In the genomic region with DNA sequence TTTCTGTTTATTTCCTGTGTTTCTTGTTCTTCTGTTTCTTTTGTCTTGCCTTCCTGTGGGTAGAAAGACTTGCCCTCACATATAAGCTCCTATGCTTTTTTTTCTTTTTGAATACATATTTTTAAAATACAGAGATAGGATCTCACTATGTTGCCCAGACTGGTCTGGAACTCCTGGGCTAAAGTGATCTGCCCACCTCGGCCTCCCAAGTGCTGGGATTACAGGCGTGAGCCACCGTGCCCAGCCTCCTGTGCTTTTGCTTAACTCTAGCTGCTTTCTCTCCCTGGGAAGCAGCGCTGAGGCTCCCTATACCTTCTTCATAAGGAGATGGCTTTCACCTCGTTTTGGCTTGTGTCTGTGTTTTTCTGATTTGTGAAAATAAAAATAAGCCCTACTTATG, we compare ENCODE assay signal across 13 cellular contexts.
DNase-seq lines count a peak whose midpoint lies in the region; ATAC-seq and TF ChIP-seq lines count a peak whose summit lies in the region.
"Had no signal": no experiment of that assay in that cellular context is flagged by ENCODE, and none has a peak within 500 bp of the region (broad histone marks: within the 10 kb centered on the region; RNA-seq: fewer than 3 reads in every experiment).

No MANE protein-coding gene starts in this region.

- H3K4me3 ChIP-seq in HUES48 (ENCODE audit: low read depth, low read length): no peak overlapping the region
- H3K4me3 ChIP-seq in mammary epithelial cell (replicated peaks in 1 of 3; ENCODE audit: insufficient read depth in 1 of 3, low read depth in 2 of 3, low read length in 3 of 3): peak overlapping the region; percentile 33 to 54 (median 53)
- no peak overlapping the region for H3K4me3 ChIP-seq in neural progenitor cell
- H3K4me3 ChIP-seq: ascending aorta, mucosa of descending colon had no signal

- no peak for DNase-seq in activated CD4-positive, alpha-beta T cell treated with anti-CD3 and anti-CD28 coated beads, Interleukin-2, amount 10 ng/mL, durations not matched to agents 7 days and 5 days
- no peak for DNase-seq in activated CD4-positive, alpha-beta T cell treated with anti-CD3 and anti-CD28 coated beads, Interleukin-2, amount 50 U/mL, for 1 hour
- DNase-seq in mammary epithelial cell (no peak), neural progenitor cell (ENCODE audit: low spot score) (no peak), HT-29 (ENCODE audit: low spot score) (no peak)
- DNase-seq in NK-92 treated with Interleukin-12 subunit alpha and Interleukin-12 subunit beta, amount 100 ng/mL, for 24 hours (lab: John Stamatoyannopoulos, UW): no peak
- DNase-seq: activated CD8-positive, alpha-beta memory T cell treated with anti-CD3 and anti-CD28 coated beads, Interleukin-2, amount 50 U/mL, for 4 hours; mucosa of descending colon; NCI-H2171 treated with DMSO at 0.1 percent for 48 hours; posterior cingulate gyrus had no signal

- no peak for ATAC-seq in GM21526 (IDR thresholded peaks at IDR 0.05; ENCODE audit: low FRiP score, unreplicated experiment)

- BruUV-seq in mammary epithelial cell (replicated peaks; lab: Mats Ljungman, UMichigan): TSS peak; percentile 89

- H3K9me3 Mint-ChIP-seq in activated CD4-positive, alpha-beta T cell treated with anti-CD3 and anti-CD28 coated beads, Interleukin-2, amount 10 ng/mL, durations not matched to agents 7 days and 5 days: no peaks in the 10 kb centered on the region
- no peaks in the 10 kb centered on the region for H3K9me3 Mint-ChIP-seq in neural progenitor cell

- POLR2A ChIA-PET in activated CD4-positive, alpha-beta T cell treated with anti-CD3 and anti-CD28 coated beads, Interleukin-2, amount 10 ng/mL, durations not matched to agents 7 days and 5 days (lab: Charles Lee): no interaction called here

- intact Hi-C loops in mammary epithelial cell (cut with micrococcal nuclease): no loop called here

- peaks cover 29% of the 10 kb centered on the region for H3K4me1 Mint-ChIP-seq in activated CD4-positive, alpha-beta T cell treated with anti-CD3 and anti-CD28 coated beads, Interleukin-2, amount 10 ng/mL, durations not matched to agents 7 days and 5 days
- H3K4me1 Mint-ChIP-seq in neural progenitor cell: peaks cover 38% of the 10 kb centered on the region

- H3K36me3 ChIP-seq in HUES48 (ENCODE audit: control insufficient read depth, insufficient read depth, low read length) (no peaks in the 10 kb centered on the region), mammary epithelial cell (ENCODE audit: insufficient read depth, low read length) (peaks cover 1% of the 10 kb centered on the region), neural progenitor cell (no peaks in the 10 kb centered on the region)

- in situ Hi-C loops in mammary epithelial cell (cut with MboI; ENCODE audit: low sequenced_read_pairs in 2 of 2): loop anchor here in 1 of 2 donors (5.0 to 10.0 kb wide), 2 partner anchors 53 to 161 kb away; no protein-coding TSS in a partner anchor

- H3K36me3 Mint-ChIP-seq in activated CD4-positive, alpha-beta T cell treated with anti-CD3 and anti-CD28 coated beads, Interleukin-2, amount 10 ng/mL, durations not matched to agents 7 days and 5 days (ENCODE audit: low read depth): peaks cover 7% of the 10 kb centered on the region
- peaks cover 2% of the 10 kb centered on the region for H3K36me3 Mint-ChIP-seq in neural progenitor cell

- WGBS in mammary epithelial cell (ENCODE audit: low coverage, missing lambda C conversion rate): 51% methylated on average over 5 of the region's 5 CpGs

- H4K20me1 ChIP-seq in mammary epithelial cell (ENCODE audit: insufficient read depth, low read length) (no peaks in the 10 kb centered on the region), neural progenitor cell (ENCODE audit: low read depth) (peaks cover 3% of the 10 kb centered on the region)

- peaks cover 42% of the 10 kb centered on the region for H3K4me1 ChIP-seq in HUES48 (ENCODE audit: control insufficient read depth, insufficient read depth, low read length)
- H3K4me1 ChIP-seq in mammary epithelial cell (ENCODE audit: insufficient read depth, low read length): peaks cover 17% of the 10 kb centered on the region
- H3K4me1 ChIP-seq in neural progenitor cell: peaks cover 17% of the 10 kb centered on the region

- H3K27me3 Mint-ChIP-seq in activated CD4-positive, alpha-beta T cell treated with anti-CD3 and anti-CD28 coated beads, Interleukin-2, amount 10 ng/mL, durations not matched to agents 7 days and 5 days: no peaks in the 10 kb centered on the region
- peaks cover 5% of the 10 kb centered on the region for H3K27me3 Mint-ChIP-seq in neural progenitor cell (ENCODE audit: insufficient read depth, low read depth)

- H3K79me2 ChIP-seq in mammary epithelial cell (ENCODE audit: insufficient read depth, low read length) (peaks cover 2% of the 10 kb centered on the region), neural progenitor cell (ENCODE audit: low read depth) (no peaks in the 10 kb centered on the region)

- peaks cover 21% of the 10 kb centered on the region for H3F3A ChIP-seq in neural progenitor cell (ENCODE audit: low read depth)

- H3K27me3 ChIP-seq in HUES48 (ENCODE audit: control insufficient read depth, insufficient read depth, low read length) (no peaks in the 10 kb centered on the region), mammary epithelial cell (ENCODE audit: insufficient read depth, low read length) (no peaks in the 10 kb centered on the region), neural progenitor cell (no peaks in the 10 kb centered on the region)
- H3K27me3 ChIP-seq: ascending aorta had no signal

- H3K4me3 Mint-ChIP-seq in activated CD4-positive, alpha-beta T cell treated with anti-CD3 and anti-CD28 coated beads, Interleukin-2, amount 10 ng/mL, durations not matched to agents 7 days and 5 days: no peak overlapping the region
- H3K4me3 Mint-ChIP-seq in neural progenitor cell: no peak overlapping the region

- H2AFZ ChIP-seq in mammary epithelial cell (ENCODE audit: low read depth, low read length) (peak overlapping the region; percentile 62), neural progenitor cell (replicated peaks) (no peak overlapping the region)

- no peak for TF ChIP-seq CTCF in mammary epithelial cell (conservative IDR thresholded peaks at IDR 0.05 in 1 of 2, IDR thresholded peaks at IDR 0.05 in 1 of 2; ENCODE audit: extremely low read depth in 1 of 2, insufficient read depth in 1 of 2, low read depth in 1 of 2, low read length in 2 of 2)
- TF ChIP-seq CTCF in neural progenitor cell (IDR thresholded peaks at IDR 0.05): no peak

- peak overlapping the region; percentile 82 for H3K4me2 ChIP-seq in mammary epithelial cell (ENCODE audit: insufficient read depth, low read depth, low read length)
- peak overlapping the region; percentile 16 for H3K4me2 ChIP-seq in neural progenitor cell

- no peaks in the 10 kb centered on the region for H3K9me3 ChIP-seq in HUES48 (ENCODE audit: control insufficient read depth, insufficient read depth, low read length)
- H3K9me3 ChIP-seq in mammary epithelial cell (replicated peaks; ENCODE audit: insufficient read depth, low read length): no peaks in the 10 kb centered on the region
- no peaks in the 10 kb centered on the region for H3K9me3 ChIP-seq in neural progenitor cell (ENCODE audit: low read depth)
- H3K9me3 ChIP-seq: ascending aorta, mucosa of descending colon had no signal

- dilution Hi-C loops in mammary epithelial cell (cut with HindIII; ENCODE audit: low sequenced_read_pairs): no loop called here

- CTCF ChIA-PET in activated CD4-positive, alpha-beta T cell treated with anti-CD3 and anti-CD28 coated beads, Interleukin-2, amount 10 ng/mL, durations not matched to agents 7 days and 5 days (lab: Charles Lee): no interaction called here
- CTCF ChIA-PET in mammary epithelial cell (lab: Charles Lee; ENCODE audit: low non-redundant PET): no interaction called here

- H3K27ac Mint-ChIP-seq in activated CD4-positive, alpha-beta T cell treated with anti-CD3 and anti-CD28 coated beads, Interleukin-2, amount 10 ng/mL, durations not matched to agents 7 days and 5 days: peak overlapping the region; percentile 85
- no peak overlapping the region for H3K27ac Mint-ChIP-seq in neural progenitor cell

- H3K9ac ChIP-seq in HUES48 (ENCODE audit: low read depth, low read length): no peak overlapping the region
- peak overlapping the region; percentile 70 for H3K9ac ChIP-seq in mammary epithelial cell (ENCODE audit: insufficient read depth, low read length)
- H3K9ac ChIP-seq in neural progenitor cell: no peak overlapping the region

- peak overlapping the region; percentile 61 for H3K27ac ChIP-seq in HUES48 (ENCODE audit: low read depth, low read length)
- H3K27ac ChIP-seq in mammary epithelial cell (ENCODE audit: insufficient read depth, low read depth, low read length): peak overlapping the region; percentile 58
- H3K27ac ChIP-seq in neural progenitor cell: peak overlapping the region; percentile 50

Comparison
In these comparisons a context has a peak if more than half of its experiments do, and no peak if none do; other contexts are left out.
1. H3K4me3 ChIP-seq: peak in mammary epithelial cell (3 of 3); none in HUES48 (single experiment) and neural progenitor cell (single experiment).
2. Peak in every context shown above with its lines, with median percentiles within 50 percentile points of each other: H3K27ac ChIP-seq.